In genomic region chr1:48036693-48037386, GRCh38 we compare ENCODE assay signal across 1 cellular context.
TF ChIP-seq lines count a peak whose summit lies in the region.

No MANE protein-coding gene starts in this region.

TF ChIP-seq in SK-N-SH, 30 proteins besides CTCF, POLR2A, EP300 and RAD21 (continued from another document):
- TF ChIP-seq ZBTB33 (IDR thresholded peaks at IDR 0.05; ENCODE audit: borderline replicate concordance, low read depth) = no peak
- no peak for TF ChIP-seq CHD2 (IDR thresholded peaks at IDR 0.05; ENCODE audit: low read length, partially characterized antibody)
